Comparison of ENCODE assay signal across 1 cellular context in genomic region chr16:21277927-21278706, GRCh38.
A peak's percentile ranks its signal among the peaks of the same experiment; 100 is the strongest.
TF ChIP-seq lines count a peak whose summit lies in the region.

CRYM (minus strand) TSS chr16:21278290; CDS start chr16:21278251, 39 bp downstream.

TF ChIP-seq in HepG2, 621 proteins besides CTCF, POLR2A, EP300 and RAD21 (continued from another document and continues in another):
- TF ChIP-seq TERF1 (CRISPR knock-in tag; IDR thresholded peaks at IDR 0.05): no peak
- peak; percentile 98; the same call in 1 of the 2 replicates for TF ChIP-seq SMAD1 (CRISPR knock-in tag; IDR thresholded peaks at IDR 0.05; ENCODE audit: borderline replicate concordance, low read depth)
- TF ChIP-seq TBP (CRISPR knock-in tag; IDR thresholded peaks at IDR 0.05): 0 out of 2 replicates have a peak, but pooled peaks have one; percentile 38
- peak; percentile 92 for TF ChIP-seq SALL1 (CRISPR knock-in tag; IDR thresholded peaks at IDR 0.05)
- TF ChIP-seq HNF4A (CRISPR knock-in tag; IDR thresholded peaks at IDR 0.05): peak; percentile 66
- TF ChIP-seq ARNT (IDR thresholded peaks at IDR 0.05): no peak
- TF ChIP-seq REST (IDR thresholded peaks at IDR 0.05; ENCODE audit: borderline replicate concordance in 1 of 2, low read depth in 1 of 2, low read length in 2 of 2): no peak
- peak; percentile 55; the same call in 1 of the 2 replicates for TF ChIP-seq ZBTB3 (CRISPR knock-in tag; IDR thresholded peaks at IDR 0.05; ENCODE audit: borderline replicate concordance, low read depth)
- no peak; the same call in 1 of the 2 replicates for TF ChIP-seq RNF2 (conservative IDR thresholded peaks at IDR 0.05; ENCODE audit: low read depth)
- TF ChIP-seq RERE (CRISPR knock-in tag; IDR thresholded peaks at IDR 0.05; ENCODE audit: low read depth): no peak
- TF ChIP-seq ZNF883 (CRISPR knock-in tag; IDR thresholded peaks at IDR 0.05; ENCODE audit: not compliant biosample characterization): peak; percentile 72
- TF ChIP-seq KDM3A (CRISPR knock-in tag; IDR thresholded peaks at IDR 0.05; ENCODE audit: low read depth): peak; percentile 81; the same call in 1 of the 2 replicates
- peak; percentile 97; the same call in 1 of the 2 replicates for TF ChIP-seq MTF2 (CRISPR knock-in tag; IDR thresholded peaks at IDR 0.05; ENCODE audit: borderline replicate concordance)
- TF ChIP-seq U2AF1 (optimal IDR thresholded peaks at IDR 0.05; ENCODE audit: low read depth, low read length): no peak
- TF ChIP-seq ZNF503 (CRISPR knock-in tag; IDR thresholded peaks at IDR 0.05): no peak
- TF ChIP-seq ZNF747 (CRISPR knock-in tag; IDR thresholded peaks at IDR 0.05; ENCODE audit: borderline replicate concordance): peak; percentile 85; the same call in 1 of the 2 replicates
- TF ChIP-seq HCFC1 (IDR thresholded peaks at IDR 0.05; ENCODE audit: low read depth, low read length): no peak
- TF ChIP-seq KLF16 (CRISPR knock-in tag; IDR thresholded peaks at IDR 0.05): peak in 1 of 2 experiments; percentile 88; a peak in 2 of 4 replicates
- no peak for TF ChIP-seq ZNF644 (CRISPR knock-in tag; IDR thresholded peaks at IDR 0.05; ENCODE audit: low read depth)
- no peak for TF ChIP-seq TRIM22 (IDR thresholded peaks at IDR 0.05)
- TF ChIP-seq ZIK1 (CRISPR knock-in tag; IDR thresholded peaks at IDR 0.05; ENCODE audit: borderline replicate concordance, low read depth): 0 out of 2 replicates have a peak, but pooled peaks have one; percentile 72
- peak; percentile 35; the same call in 1 of the 2 replicates for TF ChIP-seq RFXAP (CRISPR knock-in tag; IDR thresholded peaks at IDR 0.05; ENCODE audit: borderline replicate concordance)
- TF ChIP-seq PRMT3 (CRISPR knock-in tag; IDR thresholded peaks at IDR 0.05; ENCODE audit: borderline replicate concordance, low read depth): no peak
- TF ChIP-seq MAZ (IDR thresholded peaks at IDR 0.05; ENCODE audit: borderline replicate concordance, low read depth, low read length): peak; percentile 87; the same call in 1 of the 2 replicates
- TF ChIP-seq MAZ (CRISPR knock-in tag; IDR thresholded peaks at IDR 0.05; ENCODE audit: low read depth): peak; percentile 91
- no peak for TF ChIP-seq NONO (IDR thresholded peaks at IDR 0.05)
- TF ChIP-seq NONO (CRISPR knock-in tag; conservative IDR thresholded peaks at IDR 0.05): peak; percentile 26; the same call in 1 of the 2 replicates
- TF ChIP-seq ZNF850 (CRISPR knock-in tag; conservative IDR thresholded peaks at IDR 0.05): no peak
- no peak; the same call in 1 of the 2 replicates for TF ChIP-seq ATF3 (CRISPR knock-in tag; IDR thresholded peaks at IDR 0.05)
- TF ChIP-seq ZNF264 (CRISPR knock-in tag; IDR thresholded peaks at IDR 0.05): 0 out of 2 replicates have a peak, but pooled peaks have one; percentile 24
- 0 out of 2 replicates have a peak, but pooled peaks have one; percentile 21 for TF ChIP-seq ZNF563 (CRISPR knock-in tag; IDR thresholded peaks at IDR 0.05)
- 0 out of 2 replicates have a peak, but pooled peaks have one; percentile 35 for TF ChIP-seq ZNF232 (CRISPR knock-in tag; IDR thresholded peaks at IDR 0.05; ENCODE audit: borderline replicate concordance)
- TF ChIP-seq HOXA5 (CRISPR knock-in tag; IDR thresholded peaks at IDR 0.05): peak; percentile 72; the same call in 1 of the 2 replicates
- no peak for TF ChIP-seq ZBTB34 (CRISPR knock-in tag; IDR thresholded peaks at IDR 0.05)
- TF ChIP-seq ZNF331 (CRISPR knock-in tag; IDR thresholded peaks at IDR 0.05): peak; percentile 64
- TF ChIP-seq ZNF770 (CRISPR knock-in tag; IDR thresholded peaks at IDR 0.05): no peak
- peak; percentile 51 for TF ChIP-seq PAXIP1 (CRISPR knock-in tag; conservative IDR thresholded peaks at IDR 0.05)
- TF ChIP-seq CCAR2 (optimal IDR thresholded peaks at IDR 0.05; ENCODE audit: low read depth, low read length): no peak
